14 cellular contexts compared by ENCODE assay signal in the genomic region with DNA sequence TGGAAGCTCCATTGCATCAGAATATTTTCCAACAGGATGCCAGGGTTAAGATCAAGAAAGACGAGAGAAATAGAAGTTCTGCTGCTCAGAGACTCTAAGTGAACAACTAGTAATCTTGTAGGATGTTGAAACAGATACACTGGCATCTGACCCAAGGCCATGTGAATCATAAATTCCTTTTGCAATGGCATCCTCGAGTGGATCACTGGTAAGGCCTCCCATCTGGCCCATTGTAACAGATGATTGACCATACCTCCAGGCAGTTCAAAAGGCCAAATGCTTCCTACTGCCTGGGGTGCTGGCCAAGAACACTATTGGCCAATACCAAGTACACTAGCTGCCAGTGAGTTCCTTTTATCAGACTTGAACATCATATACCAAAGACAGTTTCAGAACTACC. TPM values are rescaled to one million over a fixed set of nuclear protein-coding genes. Genes with fewer than 3 reads are reported as not detected.
DNase-seq lines count a peak whose midpoint lies in the region; ATAC-seq and TF ChIP-seq lines count a peak whose summit lies in the region.
"Had no signal": no experiment of that assay in that cellular context is flagged by ENCODE, and none has a peak within 500 bp of the region (broad histone marks: within the 10 kb centered on the region; RNA-seq: fewer than 3 reads in every experiment).

No MANE protein-coding gene starts in this region.

- intact Hi-C loops in right lobe of liver (cut with DNase I): loop anchor here in 1 of 2 donors (10.0 kb wide), 1 partner anchor 49 kb away; a partner anchor contains a TSS
- intact Hi-C loops in mucosa of descending colon (cut with DNase I, micrococcal nuclease): no loop called here

- peaks cover 9% of the 10 kb centered on the region for H3K27me3 Mint-ChIP-seq in activated T-cell treated with anti-CD3 and anti-CD28 coated beads, Interleukin-2, amount 50 U/mL, for 24 hours
- peaks cover 11% of the 10 kb centered on the region for H3K27me3 Mint-ChIP-seq in activated CD8-positive, alpha-beta T cell treated with anti-CD3 and anti-CD28 coated beads, Interleukin-2, amount 10 ng/mL, durations not matched to agents 7 days and 5 days (ENCODE audit: low read depth)

- 17% methylated on average over 2 of the region's 2 CpGs for WGBS in right lobe of liver (ENCODE audit: insufficient coverage, low coverage, low lambda C conversion rate, missing lambda C conversion rate)

- H3K9me3 ChIP-seq in right lobe of liver (no peaks in the 10 kb centered on the region), mucosa of descending colon (no peaks in the 10 kb centered on the region)

- POLR2A ChIA-PET in activated CD8-positive, alpha-beta T cell treated with anti-CD3 and anti-CD28 coated beads, Interleukin-2, amount 10 ng/mL, durations not matched to agents 7 days and 5 days (lab: Charles Lee): no interaction called here

- peak overlapping the region; percentile 25 to 71 (median 28) for H3K27ac ChIP-seq in right lobe of liver
- H3K27ac ChIP-seq: BLaER1 treated with 17β-estradiol and CSF1 and Interleukin-3, amounts not matched to agents 10 nM and 100 nM; neural progenitor cell had no signal

- no peaks in the 10 kb centered on the region for H3K36me3 Mint-ChIP-seq in activated T-cell treated with anti-CD3 and anti-CD28 coated beads, Interleukin-2, amount 50 U/mL, for 24 hours (ENCODE audit: low read depth)
- H3K36me3 Mint-ChIP-seq in activated CD8-positive, alpha-beta T cell treated with anti-CD3 and anti-CD28 coated beads, Interleukin-2, amount 10 ng/mL, durations not matched to agents 7 days and 5 days (ENCODE audit: low read depth): no peaks in the 10 kb centered on the region
- H3K36me3 Mint-ChIP-seq: neural progenitor cell had no signal

- DNase-seq in AG09309 (ENCODE audit: low read depth) (peak; percentile 67), HT1080 (ENCODE audit: low read depth) (peak; percentile 2), choroid plexus epithelial cell (ENCODE audit: low read depth) (peak; percentile 85), right lobe of liver (peak; percentile 57 to 89 (median 69)), mucosa of descending colon (no peak)
- DNase-seq in activated T-cell treated with anti-CD3 and anti-CD28 coated beads, Interleukin-2, amount 50 U/mL, for 24 hours: no peak
- no peak for DNase-seq in activated CD8-positive, alpha-beta T cell treated with anti-CD3 and anti-CD28 coated beads, Interleukin-2, amount 10 ng/mL, durations not matched to agents 7 days and 5 days
- DNase-seq: GF-D8; NCI-H187 treated with DMSO at 0.1 percent for 48 hours; stimulated activated CD8-positive, alpha-beta memory T cell treated with anti-CD3 and anti-CD28 coated beads, Interleukin-4, amount 100 ng/mL, for 48 hours had no signal

- H3K4me3 ChIP-seq in AG09309 (ENCODE audit: control insufficient read depth, low read depth, low read length) (no peak overlapping the region), choroid plexus epithelial cell (ENCODE audit: low read depth, low read length) (no peak overlapping the region), right lobe of liver (no peak overlapping the region), mucosa of descending colon (no peak overlapping the region)
- H3K4me3 ChIP-seq: BLaER1 treated with 17β-estradiol and CSF1 and Interleukin-3, amounts not matched to agents 10 nM and 100 nM; neural progenitor cell had no signal

- TF ChIP-seq POLR2A in right lobe of liver (IDR thresholded peaks at IDR 0.05): no peak

- H3K9me3 Mint-ChIP-seq in activated T-cell treated with anti-CD3 and anti-CD28 coated beads, Interleukin-2, amount 50 U/mL, for 24 hours: no peaks in the 10 kb centered on the region
- no peaks in the 10 kb centered on the region for H3K9me3 Mint-ChIP-seq in activated CD8-positive, alpha-beta T cell treated with anti-CD3 and anti-CD28 coated beads, Interleukin-2, amount 10 ng/mL, durations not matched to agents 7 days and 5 days (ENCODE audit: insufficient read depth)
- H3K9me3 Mint-ChIP-seq: neural progenitor cell had no signal

- H3K36me3 ChIP-seq in right lobe of liver (no peaks in the 10 kb centered on the region), mucosa of descending colon (ENCODE audit: low read depth) (no peaks in the 10 kb centered on the region)
- H3K36me3 ChIP-seq: BLaER1 treated with 17β-estradiol and CSF1 and Interleukin-3, amounts not matched to agents 10 nM and 100 nM; neural progenitor cell had no signal

- H3K4me3 Mint-ChIP-seq in activated T-cell treated with anti-CD3 and anti-CD28 coated beads, Interleukin-2, amount 50 U/mL, for 24 hours: no peak overlapping the region
- no peak overlapping the region for H3K4me3 Mint-ChIP-seq in activated CD8-positive, alpha-beta T cell treated with anti-CD3 and anti-CD28 coated beads, Interleukin-2, amount 10 ng/mL, durations not matched to agents 7 days and 5 days
- H3K4me3 Mint-ChIP-seq: neural progenitor cell had no signal

- CTCF ChIA-PET in activated CD8-positive, alpha-beta T cell treated with anti-CD3 and anti-CD28 coated beads, Interleukin-2, amount 10 ng/mL, durations not matched to agents 7 days and 5 days (lab: Charles Lee): interaction anchor here (0.9 kb wide), 1 partner anchor 11 kb away, joined by 3 read pairs; no protein-coding TSS in a partner anchor

- TF ChIP-seq CTCF in AG09309 (IDR thresholded peaks at IDR 0.05; ENCODE audit: control insufficient read depth, insufficient read depth, low read depth, low read length, missing control alignments) (no peak), choroid plexus epithelial cell (conservative IDR thresholded peaks at IDR 0.05; ENCODE audit: low read depth, low read length) (no peak), right lobe of liver (IDR thresholded peaks at IDR 0.05) (no peak), mucosa of descending colon (IDR thresholded peaks at IDR 0.05) (no peak)

- H3K27ac Mint-ChIP-seq in activated T-cell treated with anti-CD3 and anti-CD28 coated beads, Interleukin-2, amount 50 U/mL, for 24 hours: no peak overlapping the region
- no peak overlapping the region for H3K27ac Mint-ChIP-seq in activated CD8-positive, alpha-beta T cell treated with anti-CD3 and anti-CD28 coated beads, Interleukin-2, amount 10 ng/mL, durations not matched to agents 7 days and 5 days
- H3K27ac Mint-ChIP-seq: neural progenitor cell had no signal

- ATAC-seq in right lobe of liver (peak; percentile 81 to 87 (median 83)), mucosa of descending colon (no peak), GM19035 (IDR thresholded peaks at IDR 0.05; ENCODE audit: unreplicated experiment) (no peak)
- ATAC-seq in activated CD8-positive, alpha-beta T cell treated with anti-CD3 and anti-CD28 coated beads, Interleukin-2, amount 10 ng/mL, durations not matched to agents 7 days and 5 days: no peak
- ATAC-seq: esophagus mucosa had no signal

- H3K27me3 ChIP-seq in right lobe of liver: no peaks in the 10 kb centered on the region
- H3K27me3 ChIP-seq: BLaER1 treated with 17β-estradiol and CSF1 and Interleukin-3, amounts not matched to agents 10 nM and 100 nM had no signal

- H3K4me1 Mint-ChIP-seq in activated T-cell treated with anti-CD3 and anti-CD28 coated beads, Interleukin-2, amount 50 U/mL, for 24 hours (ENCODE audit: low read depth): peaks cover 10% of the 10 kb centered on the region
- peaks cover 9% of the 10 kb centered on the region for H3K4me1 Mint-ChIP-seq in activated CD8-positive, alpha-beta T cell treated with anti-CD3 and anti-CD28 coated beads, Interleukin-2, amount 10 ng/mL, durations not matched to agents 7 days and 5 days (ENCODE audit: low read depth)
- H3K4me1 Mint-ChIP-seq: neural progenitor cell had no signal

- H3K4me1 ChIP-seq in right lobe of liver (peaks cover 0 to 22% (median 0%) of the 10 kb centered on the region in 4 donors), mucosa of descending colon (ENCODE audit: low read depth) (no peaks in the 10 kb centered on the region)
- H3K4me1 ChIP-seq: neural progenitor cell had no signal

RNA-seq across cellular contexts. Expression of a gene that starts 9.9 kb away (rescaled TPM):
- total RNA-seq in HT1080 (2014; rRNA removed; shearing (Covaris generic)): not detected in 2 replicates
- polyA plus RNA-seq in HT1080 (2015; cell fraction: cytosol; rRNA removed): not detected in 2 replicates
- not detected in 2 replicates for polyA plus RNA-seq in HT1080 (2015; cell fraction: nucleus; rRNA removed)
- total RNA-seq in right lobe of liver (10 to 100 TPM in 5 of 6 experiments, 1 to 10 TPM in 1; 9.5 to 31.4 (median 20.8) TPM), mucosa of descending colon (not detected)
- under 1 TPM; 0.21 to 0.55 TPM for total RNA-seq in activated CD8-positive, alpha-beta T cell treated with anti-CD3 and anti-CD28 coated beads, Interleukin-2, amount 10 ng/mL, durations not matched to agents 7 days and 5 days
- total RNA-seq: esophagus mucosa had no signal

RNA-seq across cellular contexts. Expression of a gene that starts 46.5 kb away (rescaled TPM):
- not detected in 2 replicates for total RNA-seq in HT1080 (2014; rRNA removed; shearing (Covaris generic))
- polyA plus RNA-seq in HT1080 (2015; cell fraction: cytosol; rRNA removed): not detected in 2 replicates
- polyA plus RNA-seq in HT1080 (2015; cell fraction: nucleus; rRNA removed): not detected in 2 replicates
- 10 to 100 TPM; 23.3 to 40.7 (median 33.4) TPM for total RNA-seq in right lobe of liver
- not detected for total RNA-seq in activated CD8-positive, alpha-beta T cell treated with anti-CD3 and anti-CD28 coated beads, Interleukin-2, amount 10 ng/mL, durations not matched to agents 7 days and 5 days
- total RNA-seq in mucosa of descending colon: not detected
- total RNA-seq: esophagus mucosa had no signal

RNA-seq across cellular contexts. Expression of a gene that starts 52.1 kb away (rescaled TPM):
- total RNA-seq in HT1080 (2014; rRNA removed; shearing (Covaris generic)): not detected in 2 replicates
- polyA plus RNA-seq in HT1080 (2015; cell fraction: cytosol; rRNA removed): not detected in 2 replicates
- 0.14 TPM in 1 of 2 replicates, not detected in the other for polyA plus RNA-seq in HT1080 (2015; cell fraction: nucleus; rRNA removed)
- total RNA-seq in right lobe of liver (10 to 100 TPM; 10.5 to 22.8 (median 14.5) TPM), mucosa of descending colon (not detected)
- not detected for total RNA-seq in activated CD8-positive, alpha-beta T cell treated with anti-CD3 and anti-CD28 coated beads, Interleukin-2, amount 10 ng/mL, durations not matched to agents 7 days and 5 days
- total RNA-seq: esophagus mucosa had no signal

Comparison
In these comparisons a context has a peak if more than half of its experiments do, and no peak if none do; other contexts are left out.
1. DNase-seq: peak in AG09309 (single experiment), HT1080 (single experiment), choroid plexus epithelial cell (single experiment) and right lobe of liver (3 of 3); none in activated T-cell treated with anti-CD3 and anti-CD28 coated beads, Interleukin-2, amount 50 U/mL, for 24 hours (single experiment), activated CD8-positive, alpha-beta T cell treated with anti-CD3 and anti-CD28 coated beads, Interleukin-2, amount 10 ng/mL, durations not matched to agents 7 days and 5 days (single experiment) and mucosa of descending colon (0 of 3).
2. ATAC-seq: peak in right lobe of liver (4 of 4); none in activated CD8-positive, alpha-beta T cell treated with anti-CD3 and anti-CD28 coated beads, Interleukin-2, amount 10 ng/mL, durations not matched to agents 7 days and 5 days (single experiment), mucosa of descending colon (single experiment) and GM19035 (single experiment).
3. RNA of a gene that starts 9.9 kb away (total RNA-seq): 9.5 to 31.4 TPM in right lobe of liver; 0.21 to 0.55 TPM in activated CD8-positive, alpha-beta T cell treated with anti-CD3 and anti-CD28 coated beads, Interleukin-2, amount 10 ng/mL, durations not matched to agents 7 days and 5 days, not detected in HT1080 and not detected in mucosa of descending colon; every median in the first group is over 4 times any median in the second.
4. RNA of a gene that starts 46.5 kb away (total RNA-seq): 23.3 to 40.7 TPM in right lobe of liver; not detected in HT1080, not detected in activated CD8-positive, alpha-beta T cell treated with anti-CD3 and anti-CD28 coated beads, Interleukin-2, amount 10 ng/mL, durations not matched to agents 7 days and 5 days and not detected in mucosa of descending colon; every median in the first group is over 10 times any median in the second.
5. RNA of a gene that starts 52.1 kb away (total RNA-seq): 10.5 to 22.8 TPM in right lobe of liver; not detected in HT1080, not detected in activated CD8-positive, alpha-beta T cell treated with anti-CD3 and anti-CD28 coated beads, Interleukin-2, amount 10 ng/mL, durations not matched to agents 7 days and 5 days and not detected in mucosa of descending colon; every median in the first group is over 10 times any median in the second.